31 cellular contexts compared by ENCODE assay signal in genomic region chr10:48778193-48778857, GRCh38.
"Had no signal": no experiment of that assay in that cellular context is flagged by ENCODE, and none has a peak within 500 bp of the region (broad histone marks: within the 10 kb centered on the region; RNA-seq: fewer than 3 reads in every experiment).

No MANE protein-coding gene starts in this region.

- H2AFZ ChIP-seq: hepatocyte had no signal

- H3K9me3 ChIP-seq: adrenal gland, body of pancreas, colonic mucosa, gastrocnemius medialis, stomach, thyroid gland, upper lobe of right lung had no signal

- H3K36me3 Mint-ChIP-seq: activated naive CD8-positive, alpha-beta T cell treated with anti-CD3 and anti-CD28 coated beads for 36 hours; naive thymus-derived CD4-positive, alpha-beta T cell had no signal

- H3K4me2 ChIP-seq: hepatocyte had no signal

- H3K27me3 ChIP-seq: adrenal gland, body of pancreas, cardiac muscle cell, colonic mucosa, gastrocnemius medialis, hepatocyte, thyroid gland, upper lobe of right lung had no signal

- H3K27me3 Mint-ChIP-seq: activated naive CD8-positive, alpha-beta T cell treated with anti-CD3 and anti-CD28 coated beads for 36 hours had no signal

- H3K27ac ChIP-seq: adrenal gland, body of pancreas, cardiac muscle cell, colonic mucosa, dorsolateral prefrontal cortex, gastrocnemius medialis, hepatocyte, skin epidermis, stomach, thyroid gland, upper lobe of right lung had no signal

- H3K4me1 ChIP-seq: adrenal gland, body of pancreas, colonic mucosa, gastrocnemius medialis, stomach, thyroid gland, upper lobe of right lung had no signal

- H3K9me3 Mint-ChIP-seq: activated CD4-positive, alpha-beta memory T cell treated with anti-CD3 and anti-CD28 coated beads, Interleukin-2, amount 10 ng/mL, durations not matched to agents 7 days and 5 days; activated CD4-positive, alpha-beta T cell treated with anti-CD3 and anti-CD28 coated beads, Interleukin-2, amount 10 ng/mL, durations not matched to agents 7 days and 5 days; activated naive CD4-positive, alpha-beta T cell treated with anti-CD3 and anti-CD28 coated beads for 36 hours; activated naive CD8-positive, alpha-beta T cell treated with anti-CD3 and anti-CD28 coated beads for 36 hours; activated T-helper 1 cell treated with anti-CD3 and anti-CD28 coated beads, Interleukin-12 subunit alpha, Interleukin-12 subunit beta, Interleukin-2, Interleukin-4 antibody, amounts not matched to agents 30 ng/mL and 10 ng/mL and 1 ng/mL, durations not matched to agents 14 hours and 24 hours and 36 hours; naive thymus-derived CD4-positive, alpha-beta T cell had no signal

- DNase-seq: activated CD4-positive, alpha-beta memory T cell treated with anti-CD3 and anti-CD28 coated beads, Interleukin-2, amount 10 ng/mL, durations not matched to agents 7 days and 5 days; activated CD4-positive, alpha-beta T cell treated with anti-CD3 and anti-CD28 coated beads, Interleukin-2, amount 10 ng/mL, durations not matched to agents 7 days and 5 days; activated CD4-positive, CD25-positive, alpha-beta regulatory T cell treated with anti-CD3 and anti-CD28 coated beads, Interleukin-2, amount 50 U/mL, for 72 hours; activated effector memory CD4-positive, alpha-beta T cell treated with anti-CD3 and anti-CD28 coated beads, Interleukin-2, amount 50 U/mL, for 16 hours; activated naive CD4-positive, alpha-beta T cell treated with anti-CD3 and anti-CD28 coated beads for 36 hours; activated naive CD8-positive, alpha-beta T cell treated with anti-CD3 and anti-CD28 coated beads for 36 hours; aorta; body of pancreas; cerebellar nuclear complex; colonic mucosa; dorsolateral prefrontal cortex; effector memory CD4-positive, alpha-beta T cell; gastrocnemius medialis; glutamatergic neuron; left cardiac atrium; mammary epithelial cell; midbrain; naive thymus-derived CD4-positive, alpha-beta T cell; stimulated activated CD4-positive, alpha-beta T cell treated with anti-CD3 and anti-CD28 coated beads, Interleukin-12 subunit alpha, Interleukin-12 subunit beta, amount 100 ng/mL, for 4 hours; stimulated activated CD4-positive, alpha-beta T cell treated with anti-CD3 and anti-CD28 coated beads, Interleukin-4, amount 100 ng/mL, for 1 hour; stomach; T-helper 2 cell; thyroid gland; upper lobe of right lung had no signal

- H3K27ac Mint-ChIP-seq: activated CD4-positive, alpha-beta memory T cell treated with anti-CD3 and anti-CD28 coated beads, Interleukin-2, amount 10 ng/mL, durations not matched to agents 7 days and 5 days; activated CD4-positive, alpha-beta T cell treated with anti-CD3 and anti-CD28 coated beads, Interleukin-2, amount 10 ng/mL, durations not matched to agents 7 days and 5 days; activated naive CD4-positive, alpha-beta T cell treated with anti-CD3 and anti-CD28 coated beads for 36 hours; activated naive CD8-positive, alpha-beta T cell treated with anti-CD3 and anti-CD28 coated beads for 36 hours; activated T-helper 1 cell treated with anti-CD3 and anti-CD28 coated beads, Interleukin-12 subunit alpha, Interleukin-12 subunit beta, Interleukin-2, Interleukin-4 antibody, amounts not matched to agents 30 ng/mL and 10 ng/mL and 1 ng/mL, durations not matched to agents 14 hours and 24 hours and 36 hours; naive thymus-derived CD4-positive, alpha-beta T cell; progenitor cell of endocrine pancreas had no signal

- H3K36me3 ChIP-seq: adrenal gland, cardiac muscle cell, colonic mucosa, gastrocnemius medialis, stomach, thyroid gland, upper lobe of right lung had no signal

- H3K79me2 ChIP-seq: hepatocyte had no signal

- ATAC-seq: body of pancreas, gastrocnemius medialis, left cardiac atrium, sciatic nerve, upper lobe of right lung had no signal

- H3K4me3 ChIP-seq: adrenal gland, body of pancreas, cardiac muscle cell, colonic mucosa, dorsolateral prefrontal cortex, gastrocnemius medialis, hepatocyte, skin epidermis, stomach, thyroid gland, upper lobe of right lung had no signal

- H3K4me3 Mint-ChIP-seq: activated CD4-positive, alpha-beta memory T cell treated with anti-CD3 and anti-CD28 coated beads, Interleukin-2, amount 10 ng/mL, durations not matched to agents 7 days and 5 days; activated CD4-positive, alpha-beta T cell treated with anti-CD3 and anti-CD28 coated beads, Interleukin-2, amount 10 ng/mL, durations not matched to agents 7 days and 5 days; activated naive CD4-positive, alpha-beta T cell treated with anti-CD3 and anti-CD28 coated beads for 36 hours; activated naive CD8-positive, alpha-beta T cell treated with anti-CD3 and anti-CD28 coated beads for 36 hours; activated T-helper 1 cell treated with anti-CD3 and anti-CD28 coated beads, Interleukin-12 subunit alpha, Interleukin-12 subunit beta, Interleukin-2, Interleukin-4 antibody, amounts not matched to agents 30 ng/mL and 10 ng/mL and 1 ng/mL, durations not matched to agents 14 hours and 24 hours and 36 hours; naive thymus-derived CD4-positive, alpha-beta T cell had no signal

- H3K4me1 Mint-ChIP-seq: activated CD4-positive, alpha-beta memory T cell treated with anti-CD3 and anti-CD28 coated beads, Interleukin-2, amount 10 ng/mL, durations not matched to agents 7 days and 5 days; activated CD4-positive, alpha-beta T cell treated with anti-CD3 and anti-CD28 coated beads, Interleukin-2, amount 10 ng/mL, durations not matched to agents 7 days and 5 days; activated naive CD8-positive, alpha-beta T cell treated with anti-CD3 and anti-CD28 coated beads for 36 hours had no signal
